9 cellular contexts compared by ENCODE assay signal in genomic region chr2:106115250-106115649, GRCh38.
DNase-seq lines count a peak whose midpoint lies in the region; ATAC-seq and TF ChIP-seq lines count a peak whose summit lies in the region.
"Had no signal": no experiment of that assay in that cellular context is flagged by ENCODE, and none has a peak within 500 bp of the region (broad histone marks: within the 10 kb centered on the region; RNA-seq: fewer than 3 reads in every experiment).

No MANE protein-coding gene starts in this region.

- peak overlapping the region in 6 of 11 experiments; percentile 8 to 52 (median 34); a peak in 6 of 22 replicates for H3K27ac ChIP-seq in BLaER1 treated with 17β-estradiol and CSF1 and Interleukin-3, amounts not matched to agents 10 nM and 100 nM
- H3K27ac ChIP-seq in Panc1 (ENCODE audit: low read length) = no peak overlapping the region
- H3K27ac ChIP-seq in tibial nerve = peak overlapping the region in 1 of 4 donors; percentile 70

- peaks cover 16 to 46% (median 35%) of the 10 kb centered on the region in 10 experiments for H3K4me1 ChIP-seq in BLaER1 treated with 17β-estradiol and CSF1 and Interleukin-3, amounts not matched to agents 10 nM and 100 nM
- no peaks in the 10 kb centered on the region for H3K4me1 ChIP-seq in Panc1 (ENCODE audit: control insufficient read depth, insufficient read depth, low read length)
- peaks cover 0 to 26% (median 10%) of the 10 kb centered on the region in 4 donors for H3K4me1 ChIP-seq in tibial nerve

- H3K9ac ChIP-seq in BLaER1 treated with 17β-estradiol and CSF1 and Interleukin-3, amounts not matched to agents 10 nM and 100 nM = no peak overlapping the region

- WGBS in tibial nerve, 2 donors = 49 to 63% methylated on average over 2 of the region's 2 CpGs

- POLR2A ChIA-PET in Panc1 (lab: Charles Lee) = no interaction called here

- DNase-seq in H4 (ENCODE audit: low spot score) (peak; percentile 81), Panc1 (ENCODE audit: low read depth, low spot score) (peak; percentile 57), fibroblast of the aortic adventitia (ENCODE audit: low read depth) (peak; percentile 20), T-helper 9 cell (no peak), tibial nerve (ENCODE audit: low spot score in 2 of 2) (no peak), NCI-H2029 treated with DMSO at 0.1 percent for 48 hours (lab: John Stamatoyannopoulos, UW) (no peak), NCI-H1105 treated with DMSO at 0.1 percent for 48 hours (lab: John Stamatoyannopoulos, UW) (no peak)
- DNase-seq: NCI-H774 had no signal

- no peaks in the 10 kb centered on the region for H3K9me3 ChIP-seq in BLaER1 treated with 17β-estradiol and CSF1 and Interleukin-3, amounts not matched to agents 10 nM and 100 nM (replicated peaks in 1 of 11)
- no peaks in the 10 kb centered on the region for H3K9me3 ChIP-seq in Panc1 (ENCODE audit: control insufficient read depth, insufficient read depth, low read depth, low read length)
- H3K9me3 ChIP-seq in tibial nerve = no peaks in the 10 kb centered on the region

- H4K20me1 ChIP-seq in BLaER1 treated with 17β-estradiol and CSF1 and Interleukin-3, amounts not matched to agents 10 nM and 100 nM = peaks cover 0 to 95% (median 72%) of the 10 kb centered on the region in 11 experiments; a peak in 19 of 22 replicates

- TF ChIP-seq EP300 in tibial nerve (IDR thresholded peaks at IDR 0.05) = peak in 1 of 2 donors; percentile 23

- no peak for TF ChIP-seq POLR2A in tibial nerve (IDR thresholded peaks at IDR 0.05)

- no TSS peak for BruUV-seq in Panc1 (replicated peaks; lab: Mats Ljungman, UMichigan)

- peak overlapping the region in 7 of 11 experiments; percentile 1 to 63 (median 48); a peak in 11 of 22 replicates for H3K4me2 ChIP-seq in BLaER1 treated with 17β-estradiol and CSF1 and Interleukin-3, amounts not matched to agents 10 nM and 100 nM

- CTCF ChIA-PET in Panc1 (lab: Charles Lee) = no interaction called here

- TF ChIP-seq CTCF in Panc1 (IDR thresholded peaks at IDR 0.05) (no peak), fibroblast of the aortic adventitia (IDR thresholded peaks at IDR 0.05; ENCODE audit: insufficient read depth, low read length) (no peak), tibial nerve (IDR thresholded peaks at IDR 0.05) (no peak)

- in situ Hi-C loops in Panc1 (cut with HindIII; ENCODE audit: low pct_unique_long_range_greater_than_20kb, low sequenced_read_pairs) = no loop called here

- intact Hi-C loops in Panc1 (cut with micrococcal nuclease; ENCODE audit: unreplicated experiment) = no loop called here

- no peak overlapping the region for H3K4me3 ChIP-seq in BLaER1 treated with 17β-estradiol and CSF1 and Interleukin-3, amounts not matched to agents 10 nM and 100 nM
- H3K4me3 ChIP-seq in Panc1 (ENCODE audit: low read depth in 2 of 2, low read length in 2 of 2) (no peak overlapping the region), fibroblast of the aortic adventitia (ENCODE audit: low read depth, low read length) (no peak overlapping the region), tibial nerve (no peak overlapping the region)

- no peaks in the 10 kb centered on the region for H3K27me3 ChIP-seq in BLaER1 treated with 17β-estradiol and CSF1 and Interleukin-3, amounts not matched to agents 10 nM and 100 nM
- H3K27me3 ChIP-seq in Panc1 (ENCODE audit: control insufficient read depth, insufficient read depth, low read length) (no peaks in the 10 kb centered on the region), tibial nerve (no peaks in the 10 kb centered on the region)

- H3K36me3 ChIP-seq in BLaER1 treated with 17β-estradiol and CSF1 and Interleukin-3, amounts not matched to agents 10 nM and 100 nM = peaks cover 61 to 100% (median 97%) of the 10 kb centered on the region in 11 experiments
- H3K36me3 ChIP-seq in Panc1 (ENCODE audit: control insufficient read depth, insufficient read depth, low read length) = no peaks in the 10 kb centered on the region
- peaks cover 0 to 38% (median 6%) of the 10 kb centered on the region in 3 donors for H3K36me3 ChIP-seq in tibial nerve

- peak; percentile 78; the same call in 1 of the 2 replicates for ATAC-seq in Panc1

Comparison
In these comparisons a context has a peak if more than half of its experiments do, and no peak if none do; other contexts are left out.
1. DNase-seq: peak in H4 (single experiment), Panc1 (single experiment) and fibroblast of the aortic adventitia (single experiment); none in T-helper 9 cell (single experiment), tibial nerve (0 of 2), NCI-H2029 treated with DMSO at 0.1 percent for 48 hours (single experiment) and NCI-H1105 treated with DMSO at 0.1 percent for 48 hours (single experiment).